In the genomic region with DNA sequence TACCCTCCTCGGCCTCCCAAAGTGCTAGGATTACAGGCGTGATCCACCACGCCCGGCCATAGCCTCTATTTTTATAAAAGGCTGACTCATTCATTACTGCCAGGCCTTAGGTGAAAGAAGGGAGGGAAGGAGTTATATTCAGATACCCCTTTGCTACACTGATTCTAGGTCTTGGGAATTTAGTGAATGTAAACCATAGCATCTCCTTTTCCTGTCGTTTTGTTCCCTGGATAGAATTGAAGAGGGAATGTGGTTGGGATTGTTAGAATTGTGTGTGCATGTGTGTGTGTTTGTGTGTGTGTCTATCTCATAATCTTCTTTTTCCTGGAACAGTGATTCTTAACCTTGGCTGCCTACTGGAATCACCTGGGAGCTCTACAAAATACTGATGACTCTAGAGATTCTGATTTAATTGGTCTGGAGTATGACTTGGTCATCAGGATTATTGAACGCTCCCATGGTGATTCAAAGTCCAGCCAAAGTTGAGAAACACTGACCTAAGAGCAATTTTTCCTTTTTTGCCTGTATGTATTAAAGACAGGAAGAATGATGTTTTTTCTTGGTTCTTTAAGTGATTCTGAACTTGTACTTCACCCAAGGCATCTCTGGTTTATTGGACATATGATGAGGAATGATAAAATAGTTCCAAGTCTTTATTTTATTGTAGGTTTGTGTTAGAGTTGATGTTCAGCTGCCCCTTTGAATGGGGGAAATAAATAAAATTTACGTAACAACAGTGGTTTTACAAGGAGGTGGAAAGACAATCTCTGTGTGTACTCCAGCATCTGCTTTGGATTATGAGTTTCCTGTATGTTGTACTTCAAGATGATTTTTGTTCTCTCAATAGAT, we compare ENCODE assay signal across 2 cellular contexts.
TF ChIP-seq lines count a peak whose summit lies in the region.

No MANE protein-coding gene starts in this region.

TF ChIP-seq in IMR-90, 13 proteins besides CTCF, POLR2A, EP300 and RAD21:
- TF ChIP-seq MAFK (IDR thresholded peaks at IDR 0.05; ENCODE audit: low read depth, low read length) (0 out of 2 replicates have a peak, but pooled peaks have one; percentile 29), RCOR1 (IDR thresholded peaks at IDR 0.05; ENCODE audit: insufficient replicate concordance, low read length) (no peak)

TF ChIP-seq in HepG2, 621 proteins besides CTCF, POLR2A, EP300 and RAD21:
- TF ChIP-seq, protein P1, sequence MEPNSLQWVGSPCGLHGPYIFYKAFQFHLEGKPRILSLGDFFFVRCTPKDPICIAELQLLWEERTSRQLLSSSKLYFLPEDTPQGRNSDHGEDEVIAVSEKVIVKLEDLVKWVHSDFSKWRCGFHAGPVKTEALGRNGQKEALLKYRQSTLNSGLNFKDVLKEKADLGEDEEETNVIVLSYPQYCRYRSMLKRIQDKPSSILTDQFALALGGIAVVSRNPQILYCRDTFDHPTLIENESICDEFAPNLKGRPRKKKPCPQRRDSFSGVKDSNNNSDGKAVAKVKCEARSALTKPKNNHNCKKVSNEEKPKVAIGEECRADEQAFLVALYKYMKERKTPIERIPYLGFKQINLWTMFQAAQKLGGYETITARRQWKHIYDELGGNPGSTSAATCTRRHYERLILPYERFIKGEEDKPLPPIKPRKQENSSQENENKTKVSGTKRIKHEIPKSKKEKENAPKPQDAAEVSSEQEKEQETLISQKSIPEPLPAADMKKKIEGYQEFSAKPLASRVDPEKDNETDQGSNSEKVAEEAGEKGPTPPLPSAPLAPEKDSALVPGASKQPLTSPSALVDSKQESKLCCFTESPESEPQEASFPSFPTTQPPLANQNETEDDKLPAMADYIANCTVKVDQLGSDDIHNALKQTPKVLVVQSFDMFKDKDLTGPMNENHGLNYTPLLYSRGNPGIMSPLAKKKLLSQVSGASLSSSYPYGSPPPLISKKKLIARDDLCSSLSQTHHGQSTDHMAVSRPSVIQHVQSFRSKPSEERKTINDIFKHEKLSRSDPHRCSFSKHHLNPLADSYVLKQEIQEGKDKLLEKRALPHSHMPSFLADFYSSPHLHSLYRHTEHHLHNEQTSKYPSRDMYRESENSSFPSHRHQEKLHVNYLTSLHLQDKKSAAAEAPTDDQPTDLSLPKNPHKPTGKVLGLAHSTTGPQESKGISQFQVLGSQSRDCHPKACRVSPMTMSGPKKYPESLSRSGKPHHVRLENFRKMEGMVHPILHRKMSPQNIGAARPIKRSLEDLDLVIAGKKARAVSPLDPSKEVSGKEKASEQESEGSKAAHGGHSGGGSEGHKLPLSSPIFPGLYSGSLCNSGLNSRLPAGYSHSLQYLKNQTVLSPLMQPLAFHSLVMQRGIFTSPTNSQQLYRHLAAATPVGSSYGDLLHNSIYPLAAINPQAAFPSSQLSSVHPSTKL (CRISPR knock-in tag; IDR thresholded peaks at IDR 0.05), result 0 out of 2 replicates have a peak, but pooled peaks have one; percentile 7
- no peak for TF ChIP-seq FOXK2 (IDR thresholded peaks at IDR 0.05)
- TF ChIP-seq, protein P2, sequence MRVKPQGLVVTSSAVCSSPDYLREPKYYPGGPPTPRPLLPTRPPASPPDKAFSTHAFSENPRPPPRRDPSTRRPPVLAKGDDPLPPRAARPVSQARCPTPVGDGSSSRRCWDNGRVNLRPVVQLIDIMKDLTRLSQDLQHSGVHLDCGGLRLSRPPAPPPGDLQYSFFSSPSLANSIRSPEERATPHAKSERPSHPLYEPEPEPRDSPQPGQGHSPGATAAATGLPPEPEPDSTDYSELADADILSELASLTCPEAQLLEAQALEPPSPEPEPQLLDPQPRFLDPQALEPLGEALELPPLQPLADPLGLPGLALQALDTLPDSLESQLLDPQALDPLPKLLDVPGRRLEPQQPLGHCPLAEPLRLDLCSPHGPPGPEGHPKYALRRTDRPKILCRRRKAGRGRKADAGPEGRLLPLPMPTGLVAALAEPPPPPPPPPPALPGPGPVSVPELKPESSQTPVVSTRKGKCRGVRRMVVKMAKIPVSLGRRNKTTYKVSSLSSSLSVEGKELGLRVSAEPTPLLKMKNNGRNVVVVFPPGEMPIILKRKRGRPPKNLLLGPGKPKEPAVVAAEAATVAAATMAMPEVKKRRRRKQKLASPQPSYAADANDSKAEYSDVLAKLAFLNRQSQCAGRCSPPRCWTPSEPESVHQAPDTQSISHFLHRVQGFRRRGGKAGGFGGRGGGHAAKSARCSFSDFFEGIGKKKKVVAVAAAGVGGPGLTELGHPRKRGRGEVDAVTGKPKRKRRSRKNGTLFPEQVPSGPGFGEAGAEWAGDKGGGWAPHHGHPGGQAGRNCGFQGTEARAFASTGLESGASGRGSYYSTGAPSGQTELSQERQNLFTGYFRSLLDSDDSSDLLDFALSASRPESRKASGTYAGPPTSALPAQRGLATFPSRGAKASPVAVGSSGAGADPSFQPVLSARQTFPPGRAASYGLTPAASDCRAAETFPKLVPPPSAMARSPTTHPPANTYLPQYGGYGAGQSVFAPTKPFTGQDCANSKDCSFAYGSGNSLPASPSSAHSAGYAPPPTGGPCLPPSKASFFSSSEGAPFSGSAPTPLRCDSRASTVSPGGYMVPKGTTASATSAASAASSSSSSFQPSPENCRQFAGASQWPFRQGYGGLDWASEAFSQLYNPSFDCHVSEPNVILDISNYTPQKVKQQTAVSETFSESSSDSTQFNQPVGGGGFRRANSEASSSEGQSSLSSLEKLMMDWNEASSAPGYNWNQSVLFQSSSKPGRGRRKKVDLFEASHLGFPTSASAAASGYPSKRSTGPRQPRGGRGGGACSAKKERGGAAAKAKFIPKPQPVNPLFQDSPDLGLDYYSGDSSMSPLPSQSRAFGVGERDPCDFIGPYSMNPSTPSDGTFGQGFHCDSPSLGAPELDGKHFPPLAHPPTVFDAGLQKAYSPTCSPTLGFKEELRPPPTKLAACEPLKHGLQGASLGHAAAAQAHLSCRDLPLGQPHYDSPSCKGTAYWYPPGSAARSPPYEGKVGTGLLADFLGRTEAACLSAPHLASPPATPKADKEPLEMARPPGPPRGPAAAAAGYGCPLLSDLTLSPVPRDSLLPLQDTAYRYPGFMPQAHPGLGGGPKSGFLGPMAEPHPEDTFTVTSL (CRISPR knock-in tag; IDR thresholded peaks at IDR 0.05; ENCODE audit: borderline replicate concordance), result peak; percentile 40; the same call in 1 of the 2 replicates
- TF ChIP-seq, protein P3, sequence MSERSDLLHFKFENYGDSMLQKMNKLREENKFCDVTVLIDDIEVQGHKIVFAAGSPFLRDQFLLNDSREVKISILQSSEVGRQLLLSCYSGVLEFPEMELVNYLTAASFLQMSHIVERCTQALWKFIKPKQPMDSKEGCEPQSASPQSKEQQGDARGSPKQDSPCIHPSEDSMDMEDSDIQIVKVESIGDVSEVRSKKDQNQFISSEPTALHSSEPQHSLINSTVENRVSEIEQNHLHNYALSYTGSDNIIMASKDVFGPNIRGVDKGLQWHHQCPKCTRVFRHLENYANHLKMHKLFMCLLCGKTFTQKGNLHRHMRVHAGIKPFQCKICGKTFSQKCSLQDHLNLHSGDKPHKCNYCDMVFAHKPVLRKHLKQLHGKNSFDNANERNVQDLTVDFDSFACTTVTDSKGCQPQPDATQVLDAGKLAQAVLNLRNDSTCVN (CRISPR knock-in tag; IDR thresholded peaks at IDR 0.05; ENCODE audit: borderline replicate concordance), result 0 out of 2 replicates have a peak, but pooled peaks have one; percentile 20
- TF ChIP-seq ZFP82 (CRISPR knock-in tag; IDR thresholded peaks at IDR 0.05; ENCODE audit: borderline replicate concordance), result no peak
- TF ChIP-seq NR1H2 (CRISPR knock-in tag; IDR thresholded peaks at IDR 0.05; ENCODE audit: borderline replicate concordance, low read depth), result no peak
- TF ChIP-seq MAFK (conservative IDR thresholded peaks at IDR 0.05 in 1 of 2, IDR thresholded peaks at IDR 0.05 in 1 of 2; ENCODE audit: low read length in 2 of 2), result peak; percentile 2 to 52; a peak in 2 of 4 replicates
- no peak for TF ChIP-seq HMG20A (CRISPR knock-in tag; IDR thresholded peaks at IDR 0.05; ENCODE audit: borderline replicate concordance)
- TF ChIP-seq MAFF (IDR thresholded peaks at IDR 0.05; ENCODE audit: low read depth, low read length), result peak; percentile 47
- TF ChIP-seq SIX1 (CRISPR knock-in tag; IDR thresholded peaks at IDR 0.05; ENCODE audit: borderline replicate concordance), result no peak
- TF ChIP-seq PRPF4 (IDR thresholded peaks at IDR 0.05; ENCODE audit: low read depth, low read length, poor library complexity, severe bottlenecking), result no peak
- no peak for TF ChIP-seq MIER2 (CRISPR knock-in tag; IDR thresholded peaks at IDR 0.05)
- TF ChIP-seq ZNF850 (CRISPR knock-in tag; conservative IDR thresholded peaks at IDR 0.05), result no peak
- no peak for TF ChIP-seq ZNF605 (CRISPR knock-in tag; IDR thresholded peaks at IDR 0.05)
- TF ChIP-seq, protein P4, sequence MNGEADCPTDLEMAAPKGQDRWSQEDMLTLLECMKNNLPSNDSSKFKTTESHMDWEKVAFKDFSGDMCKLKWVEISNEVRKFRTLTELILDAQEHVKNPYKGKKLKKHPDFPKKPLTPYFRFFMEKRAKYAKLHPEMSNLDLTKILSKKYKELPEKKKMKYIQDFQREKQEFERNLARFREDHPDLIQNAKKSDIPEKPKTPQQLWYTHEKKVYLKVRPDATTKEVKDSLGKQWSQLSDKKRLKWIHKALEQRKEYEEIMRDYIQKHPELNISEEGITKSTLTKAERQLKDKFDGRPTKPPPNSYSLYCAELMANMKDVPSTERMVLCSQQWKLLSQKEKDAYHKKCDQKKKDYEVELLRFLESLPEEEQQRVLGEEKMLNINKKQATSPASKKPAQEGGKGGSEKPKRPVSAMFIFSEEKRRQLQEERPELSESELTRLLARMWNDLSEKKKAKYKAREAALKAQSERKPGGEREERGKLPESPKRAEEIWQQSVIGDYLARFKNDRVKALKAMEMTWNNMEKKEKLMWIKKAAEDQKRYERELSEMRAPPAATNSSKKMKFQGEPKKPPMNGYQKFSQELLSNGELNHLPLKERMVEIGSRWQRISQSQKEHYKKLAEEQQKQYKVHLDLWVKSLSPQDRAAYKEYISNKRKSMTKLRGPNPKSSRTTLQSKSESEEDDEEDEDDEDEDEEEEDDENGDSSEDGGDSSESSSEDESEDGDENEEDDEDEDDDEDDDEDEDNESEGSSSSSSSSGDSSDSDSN (CRISPR knock-in tag; IDR thresholded peaks at IDR 0.05), result no peak
- 0 out of 2 replicates have a peak, but pooled peaks have one; percentile 39 for TF ChIP-seq NCOR1 (IDR thresholded peaks at IDR 0.05; ENCODE audit: borderline replicate concordance, low read length)
- TF ChIP-seq, protein P5, sequence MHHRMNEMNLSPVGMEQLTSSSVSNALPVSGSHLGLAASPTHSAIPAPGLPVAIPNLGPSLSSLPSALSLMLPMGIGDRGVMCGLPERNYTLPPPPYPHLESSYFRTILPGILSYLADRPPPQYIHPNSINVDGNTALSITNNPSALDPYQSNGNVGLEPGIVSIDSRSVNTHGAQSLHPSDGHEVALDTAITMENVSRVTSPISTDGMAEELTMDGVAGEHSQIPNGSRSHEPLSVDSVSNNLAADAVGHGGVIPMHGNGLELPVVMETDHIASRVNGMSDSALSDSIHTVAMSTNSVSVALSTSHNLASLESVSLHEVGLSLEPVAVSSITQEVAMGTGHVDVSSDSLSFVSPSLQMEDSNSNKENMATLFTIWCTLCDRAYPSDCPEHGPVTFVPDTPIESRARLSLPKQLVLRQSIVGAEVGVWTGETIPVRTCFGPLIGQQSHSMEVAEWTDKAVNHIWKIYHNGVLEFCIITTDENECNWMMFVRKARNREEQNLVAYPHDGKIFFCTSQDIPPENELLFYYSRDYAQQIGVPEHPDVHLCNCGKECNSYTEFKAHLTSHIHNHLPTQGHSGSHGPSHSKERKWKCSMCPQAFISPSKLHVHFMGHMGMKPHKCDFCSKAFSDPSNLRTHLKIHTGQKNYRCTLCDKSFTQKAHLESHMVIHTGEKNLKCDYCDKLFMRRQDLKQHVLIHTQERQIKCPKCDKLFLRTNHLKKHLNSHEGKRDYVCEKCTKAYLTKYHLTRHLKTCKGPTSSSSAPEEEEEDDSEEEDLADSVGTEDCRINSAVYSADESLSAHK (CRISPR knock-in tag; IDR thresholded peaks at IDR 0.05; ENCODE audit: borderline replicate concordance), result no peak
- no peak for TF ChIP-seq EEA1 (CRISPR knock-in tag; IDR thresholded peaks at IDR 0.05; ENCODE audit: borderline replicate concordance)
- no peak for TF ChIP-seq CENPX (CRISPR knock-in tag; IDR thresholded peaks at IDR 0.05)
- no peak for TF ChIP-seq ZNF251 (CRISPR knock-in tag; IDR thresholded peaks at IDR 0.05)
- no peak for TF ChIP-seq HNRNPH1 (optimal IDR thresholded peaks at IDR 0.05; ENCODE audit: low read depth, low read length)
- 0 out of 2 replicates have a peak, but pooled peaks have one; percentile 21 for TF ChIP-seq CEBPG (CRISPR knock-in tag; IDR thresholded peaks at IDR 0.05)
- no peak for TF ChIP-seq XBP1 (CRISPR knock-in tag; IDR thresholded peaks at IDR 0.05)
- TF ChIP-seq, protein P6, sequence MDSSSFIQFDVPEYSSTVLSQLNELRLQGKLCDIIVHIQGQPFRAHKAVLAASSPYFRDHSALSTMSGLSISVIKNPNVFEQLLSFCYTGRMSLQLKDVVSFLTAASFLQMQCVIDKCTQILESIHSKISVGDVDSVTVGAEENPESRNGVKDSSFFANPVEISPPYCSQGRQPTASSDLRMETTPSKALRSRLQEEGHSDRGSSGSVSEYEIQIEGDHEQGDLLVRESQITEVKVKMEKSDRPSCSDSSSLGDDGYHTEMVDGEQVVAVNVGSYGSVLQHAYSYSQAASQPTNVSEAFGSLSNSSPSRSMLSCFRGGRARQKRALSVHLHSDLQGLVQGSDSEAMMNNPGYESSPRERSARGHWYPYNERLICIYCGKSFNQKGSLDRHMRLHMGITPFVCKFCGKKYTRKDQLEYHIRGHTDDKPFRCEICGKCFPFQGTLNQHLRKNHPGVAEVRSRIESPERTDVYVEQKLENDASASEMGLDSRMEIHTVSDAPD (CRISPR knock-in tag; IDR thresholded peaks at IDR 0.05), result no peak
- no peak for TF ChIP-seq GFI1 (CRISPR knock-in tag; IDR thresholded peaks at IDR 0.05; ENCODE audit: borderline replicate concordance)
- TF ChIP-seq, protein P7, sequence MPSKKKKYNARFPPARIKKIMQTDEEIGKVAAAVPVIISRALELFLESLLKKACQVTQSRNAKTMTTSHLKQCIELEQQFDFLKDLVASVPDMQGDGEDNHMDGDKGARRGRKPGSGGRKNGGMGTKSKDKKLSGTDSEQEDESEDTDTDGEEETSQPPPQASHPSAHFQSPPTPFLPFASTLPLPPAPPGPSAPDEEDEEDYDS (CRISPR knock-in tag; IDR thresholded peaks at IDR 0.05), result no peak
- TF ChIP-seq ZNF333 (CRISPR knock-in tag; IDR thresholded peaks at IDR 0.05; ENCODE audit: borderline replicate concordance), result no peak
- no peak for TF ChIP-seq DPF2 (CRISPR knock-in tag; IDR thresholded peaks at IDR 0.05; ENCODE audit: borderline replicate concordance, low read depth)
- TF ChIP-seq ZNF552 (CRISPR knock-in tag; IDR thresholded peaks at IDR 0.05; ENCODE audit: borderline replicate concordance), result no peak
- no peak for TF ChIP-seq ZSCAN12 (CRISPR knock-in tag; IDR thresholded peaks at IDR 0.05)
- no peak for TF ChIP-seq SRF (IDR thresholded peaks at IDR 0.05; ENCODE audit: low read depth, low read length)
- TF ChIP-seq, protein P8, sequence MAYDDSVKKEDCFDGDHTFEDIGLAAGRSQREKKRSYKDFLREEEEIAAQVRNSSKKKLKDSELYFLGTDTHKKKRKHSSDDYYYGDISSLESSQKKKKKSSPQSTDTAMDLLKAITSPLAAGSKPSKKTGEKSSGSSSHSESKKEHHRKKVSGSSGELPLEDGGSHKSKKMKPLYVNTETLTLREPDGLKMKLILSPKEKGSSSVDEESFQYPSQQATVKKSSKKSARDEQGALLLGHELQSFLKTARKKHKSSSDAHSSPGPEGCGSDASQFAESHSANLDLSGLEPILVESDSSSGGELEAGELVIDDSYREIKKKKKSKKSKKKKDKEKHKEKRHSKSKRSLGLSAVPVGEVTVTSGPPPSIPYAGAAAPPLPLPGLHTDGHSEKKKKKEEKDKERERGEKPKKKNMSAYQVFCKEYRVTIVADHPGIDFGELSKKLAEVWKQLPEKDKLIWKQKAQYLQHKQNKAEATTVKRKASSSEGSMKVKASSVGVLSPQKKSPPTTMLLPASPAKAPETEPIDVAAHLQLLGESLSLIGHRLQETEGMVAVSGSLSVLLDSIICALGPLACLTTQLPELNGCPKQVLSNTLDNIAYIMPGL (CRISPR knock-in tag; IDR thresholded peaks at IDR 0.05; ENCODE audit: borderline replicate concordance in 1 of 2, low read depth in 1 of 2), result no peak
